Comparison of ENCODE assay signal across 8 cellular contexts in the genomic region with DNA sequence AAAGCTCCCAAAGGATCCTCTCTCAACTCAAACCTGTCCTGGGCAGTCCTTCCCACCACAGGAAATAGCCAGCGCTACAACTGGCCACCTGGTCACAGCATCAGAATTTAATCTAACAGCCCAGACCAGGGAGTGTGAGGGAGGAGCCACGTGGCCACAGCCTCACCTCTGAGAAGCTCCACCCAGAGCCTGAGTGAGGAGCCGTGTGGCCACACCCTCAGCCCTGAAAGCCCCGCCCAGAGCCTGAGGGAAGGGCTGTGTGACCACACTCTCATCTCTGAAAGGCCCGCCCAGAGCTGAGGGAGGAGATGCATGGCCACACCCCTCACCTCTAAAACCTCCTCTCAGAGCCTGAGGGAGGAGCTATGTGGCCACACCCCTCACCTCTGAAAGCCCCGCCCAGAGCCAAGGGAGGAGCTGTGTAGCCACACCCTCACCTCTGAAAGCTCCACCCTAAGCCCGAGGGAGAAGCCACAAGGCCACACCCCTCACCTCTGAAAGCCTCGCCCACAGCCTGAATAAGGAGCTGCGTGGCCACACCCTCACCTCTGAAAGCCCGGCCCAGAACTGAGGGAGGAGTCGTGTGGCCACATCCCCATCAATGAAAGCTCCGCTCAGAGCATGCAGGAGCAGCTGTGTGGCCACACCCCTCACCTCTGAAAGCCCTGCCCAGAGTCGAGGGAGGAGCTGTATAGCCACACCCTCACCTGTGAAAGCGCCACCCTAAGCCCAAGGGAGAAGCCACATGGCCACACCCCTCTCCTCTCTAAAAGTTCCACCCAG.
DNase-seq lines count a peak whose midpoint lies in the region; ATAC-seq lines count a peak whose summit lies in the region.

No MANE protein-coding gene starts in this region.

- DNase-seq in ELF-1 (ENCODE audit: low read depth, low spot score) (peak; percentile 100), HuH-7.5 (ENCODE audit: low spot score) (peak; percentile 52), SIG-M5 (lab: John Stamatoyannopoulos, UW) (peak; percentile 72), iPS-NIHi11 (ENCODE audit: low spot score) (peak; percentile 94)
- DNase-seq in activated effector memory CD4-positive, alpha-beta T cell treated with anti-CD3 and anti-CD28 coated beads, Interleukin-2, amount 50 U/mL, for 16 hours = peak; percentile 78
- peak; percentile 3 for DNase-seq in stimulated activated CD8-positive, alpha-beta memory T cell treated with anti-CD3 and anti-CD28 coated beads, Interleukin-12 subunit alpha, Interleukin-12 subunit beta, amount 100 ng/mL, for 1 hour (ENCODE audit: low read depth)

- ATAC-seq in GM21717 (IDR thresholded peaks at IDR 0.05; ENCODE audit: unreplicated experiment) = peak; percentile 70
- ATAC-seq in GM19452 (IDR thresholded peaks at IDR 0.05; ENCODE audit: unreplicated experiment) = no peak

Comparison
In these comparisons a context has a peak if more than half of its experiments do, and no peak if none do; other contexts are left out.
1. DNase-seq: peak in every context shown above with its lines; median percentile 100 in ELF-1; 94 in iPS-NIHi11; 78 in activated effector memory CD4-positive, alpha-beta T cell treated with anti-CD3 and anti-CD28 coated beads, Interleukin-2, amount 50 U/mL, for 16 hours; 72 in SIG-M5; 52 in HuH-7.5; 3 in stimulated activated CD8-positive, alpha-beta memory T cell treated with anti-CD3 and anti-CD28 coated beads, Interleukin-12 subunit alpha, Interleukin-12 subunit beta, amount 100 ng/mL, for 1 hour.